Comparison of ENCODE assay signal across 8 cellular contexts in genomic region chr15:45635763-45636292, GRCh38. TPM values are rescaled to one million over a fixed set of nuclear protein-coding genes. Genes with fewer than 3 reads are reported as not detected.
DNase-seq lines count a peak whose midpoint lies in the region; ATAC-seq and TF ChIP-seq lines count a peak whose summit lies in the region.

No MANE protein-coding gene starts in this region.

- H3K36me3 ChIP-seq in neutrophil: peaks cover 4% of the 10 kb centered on the region

- POLR2A ChIA-PET in CD4-positive, alpha-beta T cell (lab: Charles Lee): interaction anchor here (0.9 to 3.0 kb wide), 3 partner anchors 42 to 233 kb away, joined by 3 to 30 read pairs (median 4); partner anchors contain the start of gene BLOC1S6

- ATAC-seq in CD4-positive, alpha-beta T cell (ENCODE audit: poor library complexity): no peak
- no peak for ATAC-seq in effector memory CD8-positive, alpha-beta T cell (replicated peaks)
- no peak for ATAC-seq in GM18868 (IDR thresholded peaks at IDR 0.05; ENCODE audit: unreplicated experiment)

- no peaks in the 10 kb centered on the region for H3K9me3 ChIP-seq in CD4-positive, alpha-beta T cell (ENCODE audit: control insufficient read depth, low read length)
- no peaks in the 10 kb centered on the region for H3K9me3 ChIP-seq in neutrophil

- intact Hi-C loops in CD4-positive, alpha-beta T cell (cut with DNase I, micrococcal nuclease): loop anchor here (2.0 to 5.0 kb wide), 3 partner anchors 49 to 71 kb away; partner anchors contain the start of gene BLOC1S6 (in 2 of the 2)

- H3K4me3 ChIP-seq in NB4 (ENCODE audit: low read depth, low read length) (peak overlapping the region; percentile 87), neutrophil (ENCODE audit: low read depth in 1 of 2, low read length in 1 of 2) (peak overlapping the region; percentile 88 to 94)

- CTCF ChIA-PET in CD4-positive, alpha-beta T cell (lab: Charles Lee): interaction anchor here (0.9 to 1.4 kb wide), 3 partner anchors 24 to 234 kb away, joined by 3 to 4 read pairs (median 3); a partner anchor contains a TSS

- H3K9me3 Mint-ChIP-seq in CD4-positive, alpha-beta T cell: no peaks in the 10 kb centered on the region
- no peaks in the 10 kb centered on the region for H3K9me3 Mint-ChIP-seq in effector memory CD8-positive, alpha-beta T cell

- no peaks in the 10 kb centered on the region for H3K27me3 Mint-ChIP-seq in CD4-positive, alpha-beta T cell
- H3K27me3 Mint-ChIP-seq in effector memory CD8-positive, alpha-beta T cell: no peaks in the 10 kb centered on the region

- peak overlapping the region; percentile 96 for H3K4me3 Mint-ChIP-seq in CD4-positive, alpha-beta T cell
- peak overlapping the region; percentile 89 to 97 for H3K4me3 Mint-ChIP-seq in effector memory CD8-positive, alpha-beta T cell

- no peak for TF ChIP-seq POLR2A in NB4 (IDR thresholded peaks at IDR 0.05; ENCODE audit: extremely low read depth, insufficient read length)

- H3K27ac Mint-ChIP-seq in CD4-positive, alpha-beta T cell: peak overlapping the region; percentile 81
- peak overlapping the region; percentile 75 to 95 for H3K27ac Mint-ChIP-seq in effector memory CD8-positive, alpha-beta T cell

- DNase-seq in CD4-positive, alpha-beta T cell: no peak
- DNase-seq in NB4 (ENCODE audit: low read depth) (no peak), NCI-H128 (lab: John Stamatoyannopoulos, UW; ENCODE audit: unreplicated experiment) (no peak), NCI-H1930 (lab: John Stamatoyannopoulos, UW) (no peak), hepatic stellate cell (ENCODE audit: low spot score) (no peak)
- DNase-seq in effector memory CD8-positive, alpha-beta T cell: no peak

- peaks cover 63 to 78% of the 10 kb centered on the region in 2 experiments for H3K4me1 ChIP-seq in neutrophil (ENCODE audit: control insufficient read depth in 1 of 2, insufficient read depth in 1 of 2, low read depth in 1 of 2, low read length in 1 of 2)

- peaks cover 54% of the 10 kb centered on the region for H3K4me1 Mint-ChIP-seq in CD4-positive, alpha-beta T cell (ENCODE audit: low read depth)
- peaks cover 38 to 46% of the 10 kb centered on the region in 2 donors for H3K4me1 Mint-ChIP-seq in effector memory CD8-positive, alpha-beta T cell (ENCODE audit: low read depth in 2 of 2)

- no peak overlapping the region for H3K27ac ChIP-seq in CD4-positive, alpha-beta T cell (ENCODE audit: low read depth, low read length)
- H3K27ac ChIP-seq in neutrophil: peak overlapping the region; percentile 98

- H3K27me3 ChIP-seq in CD4-positive, alpha-beta T cell (ENCODE audit: control insufficient read depth, insufficient read depth, low read length): no peaks in the 10 kb centered on the region
- no peaks in the 10 kb centered on the region for H3K27me3 ChIP-seq in neutrophil

- TF ChIP-seq CTCF in CD4-positive, alpha-beta T cell (IDR thresholded peaks at IDR 0.05): no peak
- TF ChIP-seq CTCF in NB4 (IDR thresholded peaks at IDR 0.05; ENCODE audit: low read depth, low read length) (no peak), neutrophil (IDR thresholded peaks at IDR 0.05) (no peak)

- peaks cover 11% of the 10 kb centered on the region for H3K36me3 Mint-ChIP-seq in CD4-positive, alpha-beta T cell (ENCODE audit: low read depth)
- peaks cover 13% of the 10 kb centered on the region for H3K36me3 Mint-ChIP-seq in effector memory CD8-positive, alpha-beta T cell (ENCODE audit: insufficient read depth)

RNA-seq across cellular contexts. Expression of gene SQOR, which starts 1.0 kb away (rescaled TPM):
- total RNA-seq in CD4-positive, alpha-beta T cell: 10 to 100 TPM; 14.0 to 16.9 TPM

RNA-seq across cellular contexts. Expression of gene BLOC1S6, which starts 48.6 kb away (rescaled TPM):
- 10 to 100 TPM; 68.5 TPM for total RNA-seq in CD4-positive, alpha-beta T cell
